ENCODE assay signal across 13 cellular contexts in the genomic region with DNA sequence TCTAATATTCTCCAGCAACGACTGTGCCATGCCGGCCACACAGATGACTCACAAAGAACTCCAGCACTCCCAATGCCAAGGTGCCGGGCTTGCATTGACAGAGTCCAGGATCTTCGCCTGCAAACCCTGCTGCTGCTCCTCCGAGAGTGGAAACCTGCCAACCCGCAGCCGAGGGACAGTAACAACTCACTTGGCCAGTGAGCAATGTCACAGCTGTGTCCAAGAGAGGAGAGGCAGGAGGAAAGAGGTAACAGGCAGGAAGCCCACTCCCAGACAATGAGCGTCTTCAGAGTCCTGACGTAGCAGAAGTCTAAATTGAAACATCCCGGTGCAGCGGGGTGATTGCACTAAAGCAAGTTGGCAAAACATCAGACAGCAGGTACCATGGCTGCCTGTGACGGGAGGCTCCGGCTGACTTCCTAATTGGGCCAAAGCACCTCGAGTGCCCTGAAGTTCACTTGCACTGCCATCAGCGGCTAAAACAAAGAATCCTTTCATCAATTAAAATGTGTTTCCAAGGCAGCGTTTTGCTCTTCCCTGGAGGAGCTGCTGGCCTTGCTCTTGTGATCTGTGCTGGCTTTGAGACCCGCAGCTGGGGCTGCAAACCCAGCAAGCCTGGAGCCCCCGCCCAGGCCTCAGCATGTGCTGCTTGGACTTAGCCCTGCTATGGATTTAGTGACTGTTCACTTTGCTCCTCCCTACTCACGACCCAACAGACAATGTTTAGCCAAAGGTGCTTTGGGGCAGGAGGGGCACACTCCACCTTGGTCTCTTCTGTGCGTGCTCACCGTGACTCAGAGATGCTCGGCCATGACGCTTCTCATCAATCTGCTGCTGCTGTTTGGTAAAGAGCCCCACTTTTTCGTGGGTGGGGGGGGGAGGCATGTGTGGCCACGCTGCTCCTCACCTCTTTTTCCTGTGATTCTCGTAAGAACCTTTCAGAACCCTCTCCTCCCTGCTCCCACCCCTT. TPM values are rescaled to one million over a fixed set of nuclear protein-coding genes. Genes with fewer than 3 reads are reported as not detected.
DNase-seq lines count a peak whose midpoint lies in the region; ATAC-seq and TF ChIP-seq lines count a peak whose summit lies in the region.
"Had no signal": no experiment of that assay in that cellular context is flagged by ENCODE, and none has a peak within 500 bp of the region (broad histone marks: within the 10 kb centered on the region; RNA-seq: fewer than 3 reads in every experiment).

No MANE protein-coding gene starts in this region.

- no peak overlapping the region for H2BK12ac ChIP-seq in neuronal stem cell (ENCODE audit: low read length)

- H4K91ac ChIP-seq in neuronal stem cell (ENCODE audit: low read depth, low read length, poor library complexity), result no peak overlapping the region

- no peak overlapping the region for H3K4me2 ChIP-seq in neuronal stem cell (ENCODE audit: insufficient read depth, low read length, poor library complexity, severe bottlenecking)
- H3K4me2 ChIP-seq: BLaER1 treated with 17β-estradiol and CSF1 and Interleukin-3, amounts not matched to agents 10 nM and 100 nM had no signal

- H3K27ac ChIP-seq in RWPE2 (ENCODE audit: poor library complexity, severe bottlenecking), result no peak overlapping the region
- no peak overlapping the region for H3K27ac ChIP-seq in neuronal stem cell (replicated peaks; ENCODE audit: low read length)
- H3K27ac ChIP-seq: BLaER1 treated with 17β-estradiol and CSF1 and Interleukin-3, amounts not matched to agents 10 nM and 100 nM; cardiac muscle cell; HL-60; lower lobe of right lung had no signal

- H2AK5ac ChIP-seq in neuronal stem cell (ENCODE audit: low read depth, low read length), result no peak overlapping the region

- H3K4me3 ChIP-seq in RWPE2 (ENCODE audit: severe bottlenecking) (no peak overlapping the region), fibroblast of mammary gland (ENCODE audit: control insufficient read depth, low read depth, low read length) (no peak overlapping the region), neuronal stem cell (ENCODE audit: low read length in 2 of 2) (no peak overlapping the region)
- H3K4me3 ChIP-seq: BLaER1 treated with 17β-estradiol and CSF1 and Interleukin-3, amounts not matched to agents 10 nM and 100 nM; cardiac muscle cell; lower lobe of right lung had no signal

- no peaks in the 10 kb centered on the region for H3K4me1 ChIP-seq in RWPE2 (ENCODE audit: insufficient read depth, poor library complexity, severe bottlenecking)
- peaks cover 6 to 10% of the 10 kb centered on the region in 2 donors for H3K4me1 ChIP-seq in neuronal stem cell (ENCODE audit: control insufficient read depth in 2 of 2, insufficient read depth in 1 of 2, low read depth in 1 of 2, low read length in 2 of 2)
- H3K4me1 ChIP-seq: lower lobe of right lung had no signal

- H4K8ac ChIP-seq in neuronal stem cell (ENCODE audit: low read depth, low read length), result no peak overlapping the region

- DNase-seq in C1 segment of cervical spinal cord (lab: John Stamatoyannopoulos, UW) (peak in 11 of 14 donors; percentile 23 to 61 (median 38)), RWPE2 (ENCODE audit: low spot score) (no peak), fibroblast of mammary gland (ENCODE audit: low read depth) (peak; percentile 17), neuronal stem cell (ENCODE audit: low spot score) (no peak), COLO668 (lab: John Stamatoyannopoulos, UW; ENCODE audit: unreplicated experiment) (no peak), NCI-H524 treated with DMSO at 0.1 percent for 48 hours (lab: John Stamatoyannopoulos, UW) (no peak)
- no peak for DNase-seq in stimulated activated CD8-positive, alpha-beta memory T cell treated with anti-CD3 and anti-CD28 coated beads, Interleukin-4, amount 100 ng/mL, for 48 hours
- DNase-seq: lower lobe of right lung, NCI-H1048 had no signal

- ATAC-seq in RWPE2 (ENCODE audit: low read depth), result peak; percentile 62
- ATAC-seq in HG02759 (IDR thresholded peaks at IDR 0.05; ENCODE audit: unreplicated experiment), result no peak
- ATAC-seq: lower lobe of right lung had no signal

- WGBS in neuronal stem cell (ENCODE audit: extremely low coverage in 2 of 2, insufficient read length in 2 of 2, insufficient replicate concordance in 1 of 2), 2 donors, result no CpG with 5 or more reads among the region's 26 CpGs

- no peaks in the 10 kb centered on the region for H3K79me1 ChIP-seq in neuronal stem cell (ENCODE audit: low read depth, low read length)

- H3K36me3 ChIP-seq in RWPE2 (ENCODE audit: low read depth) (peaks cover 23% of the 10 kb centered on the region), neuronal stem cell (replicated peaks in 1 of 2; ENCODE audit: control insufficient read depth in 2 of 2, insufficient read depth in 2 of 2, low read length in 2 of 2) (peaks cover 5 to 44% of the 10 kb centered on the region in 2 donors)
- H3K36me3 ChIP-seq: cardiac muscle cell had no signal

- no peak for TF ChIP-seq CTCF in RWPE2 (IDR thresholded peaks at IDR 0.05; ENCODE audit: poor library complexity, severe bottlenecking)
- no peak for TF ChIP-seq CTCF in fibroblast of mammary gland (conservative IDR thresholded peaks at IDR 0.05; ENCODE audit: control insufficient read depth, insufficient read depth, low read depth, low read length)

- no peak overlapping the region for H3K9ac ChIP-seq in neuronal stem cell (ENCODE audit: low read depth, low read length, poor library complexity)
- H3K9ac ChIP-seq: BLaER1 treated with 17β-estradiol and CSF1 and Interleukin-3, amounts not matched to agents 10 nM and 100 nM had no signal

- no peak overlapping the region for H3K14ac ChIP-seq in neuronal stem cell (ENCODE audit: low read length)

- H3K9me3 ChIP-seq in RWPE2 (ENCODE audit: severe bottlenecking) (peaks cover 2% of the 10 kb centered on the region), neuronal stem cell (replicated peaks in 1 of 2; ENCODE audit: control insufficient read depth in 2 of 2, insufficient read depth in 1 of 2, low read depth in 1 of 2, low read length in 2 of 2) (peaks cover 10 to 27% of the 10 kb centered on the region in 2 donors)

- no peak overlapping the region for H2BK15ac ChIP-seq in neuronal stem cell (ENCODE audit: low read length)

- H3K4ac ChIP-seq in neuronal stem cell (ENCODE audit: low read length), result no peak overlapping the region

- no peak overlapping the region for H3K18ac ChIP-seq in neuronal stem cell (ENCODE audit: low read length)

- H3K23ac ChIP-seq in neuronal stem cell (ENCODE audit: low read depth, low read length, poor library complexity), result peak overlapping the region; percentile 61

- H3K27me3 ChIP-seq in RWPE2 (ENCODE audit: insufficient read depth, poor library complexity, severe bottlenecking) (no peaks in the 10 kb centered on the region), neuronal stem cell (ENCODE audit: control insufficient read depth in 3 of 3, insufficient read depth in 3 of 3, low read depth in 1 of 3, low read length in 3 of 3) (no peaks in the 10 kb centered on the region)
- H3K27me3 ChIP-seq: cardiac muscle cell had no signal

- H2AFZ ChIP-seq in neuronal stem cell (ENCODE audit: low read length), result no peak overlapping the region

- H2BK120ac ChIP-seq in neuronal stem cell (ENCODE audit: low read depth, low read length), result no peak overlapping the region

- no peak overlapping the region for H2BK5ac ChIP-seq in neuronal stem cell (ENCODE audit: low read length)

RNA-seq across cellular contexts. Expression of gene DCTD, which starts 36.5 kb away (rescaled TPM):
- polyA plus RNA-seq in neuronal stem cell (2013, experiment 1 of 2), result 95.6 TPM
- polyA plus RNA-seq in neuronal stem cell (2013, experiment 2 of 2), result 95.4 TPM

Comparison
In these comparisons a context has a peak if more than half of its experiments do, and no peak if none do; other contexts are left out.
1. DNase-seq: peak in C1 segment of cervical spinal cord (11 of 14) and fibroblast of mammary gland (single experiment); none in RWPE2 (single experiment), neuronal stem cell (single experiment), COLO668 (single experiment), NCI-H524 treated with DMSO at 0.1 percent for 48 hours (single experiment) and stimulated activated CD8-positive, alpha-beta memory T cell treated with anti-CD3 and anti-CD28 coated beads, Interleukin-4, amount 100 ng/mL, for 48 hours (single experiment).